In the genomic region with DNA sequence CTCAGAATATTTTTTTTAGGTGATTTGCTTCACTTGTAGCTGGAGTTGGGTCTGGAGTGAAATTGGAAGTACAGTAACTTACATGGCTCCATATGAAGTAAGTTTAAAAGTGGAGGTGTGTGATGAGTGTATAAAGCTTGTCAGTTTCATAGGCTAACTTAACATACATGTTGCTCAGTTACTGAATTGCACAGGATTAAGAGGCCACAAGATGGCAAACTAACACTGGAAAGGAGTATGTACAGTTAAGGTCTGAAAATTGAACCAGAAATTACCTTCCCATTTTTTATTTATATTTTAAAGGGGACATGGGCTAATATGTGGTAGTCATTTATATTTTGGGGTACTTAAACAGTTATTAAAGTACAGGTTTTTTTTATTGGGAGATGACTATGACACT, we compare ENCODE assay signal across 10 cellular contexts. TPM values are rescaled to one million over a fixed set of nuclear protein-coding genes. Genes with fewer than 3 reads are reported as not detected.
DNase-seq lines count a peak whose midpoint lies in the region; ATAC-seq and TF ChIP-seq lines count a peak whose summit lies in the region.
"Had no signal": no experiment of that assay in that cellular context is flagged by ENCODE, and none has a peak within 500 bp of the region (broad histone marks: within the 10 kb centered on the region; RNA-seq: fewer than 3 reads in every experiment).

No MANE protein-coding gene starts in this region.

- H3K27me3 ChIP-seq in Loucy (ENCODE audit: insufficient read depth, low read length, poor library complexity, severe bottlenecking): no peaks in the 10 kb centered on the region
- no peaks in the 10 kb centered on the region for H3K27me3 ChIP-seq in liver (ENCODE audit: control insufficient read depth in 4 of 4, insufficient read depth in 4 of 4, low read length in 3 of 4)
- no peaks in the 10 kb centered on the region for H3K27me3 ChIP-seq in upper lobe of left lung
- H3K27me3 ChIP-seq: dorsolateral prefrontal cortex, neutrophil had no signal

- H3K9me3 ChIP-seq in Loucy (ENCODE audit: insufficient read depth, low read depth, low read length) (no peaks in the 10 kb centered on the region), T-helper 17 cell (ENCODE audit: control insufficient read depth, low read length, poor library complexity, severe bottlenecking) (no peaks in the 10 kb centered on the region), liver (ENCODE audit: control insufficient read depth in 4 of 4, low read length in 3 of 4) (no peaks in the 10 kb centered on the region), upper lobe of left lung (no peaks in the 10 kb centered on the region)
- H3K9me3 ChIP-seq: neutrophil had no signal

- H3K9ac ChIP-seq in Loucy (ENCODE audit: low read depth, low read length, poor library complexity, severe bottlenecking): no peak overlapping the region
- no peak overlapping the region for H3K9ac ChIP-seq in liver (ENCODE audit: low read depth in 1 of 2, low read length in 2 of 2)

- H3K27ac Mint-ChIP-seq in T-helper 17 cell: peak overlapping the region; percentile 66

- peak; percentile 8 to 36 for TF ChIP-seq RAD21 in liver (IDR thresholded peaks at IDR 0.05)

- ATAC-seq in T-helper 17 cell (peak; percentile 47), upper lobe of left lung (ENCODE audit: low FRiP score in 2 of 2) (no peak)

- H3K4me3 Mint-ChIP-seq in T-helper 17 cell: no peak overlapping the region

- no peaks in the 10 kb centered on the region for H3K27me3 Mint-ChIP-seq in T-helper 17 cell

- no peak overlapping the region for H3K4me3 ChIP-seq in GM12865 (ENCODE audit: low read depth, low read length)
- no peak overlapping the region for H3K4me3 ChIP-seq in Loucy (ENCODE audit: low read length, poor library complexity, severe bottlenecking)
- H3K4me3 ChIP-seq in liver (ENCODE audit: low read depth in 1 of 3, low read length in 3 of 3): no peak overlapping the region
- no peak overlapping the region for H3K4me3 ChIP-seq in upper lobe of left lung
- H3K4me3 ChIP-seq: dorsolateral prefrontal cortex had no signal

- H3K27ac ChIP-seq in liver (ENCODE audit: low read depth in 1 of 2, low read length in 2 of 2) (no peak overlapping the region), upper lobe of left lung (no peak overlapping the region)
- H3K27ac ChIP-seq: dorsolateral prefrontal cortex, neutrophil had no signal

- H3K79me2 ChIP-seq in Loucy (ENCODE audit: insufficient read depth, low read length): no peaks in the 10 kb centered on the region

- no peaks in the 10 kb centered on the region for H3K9me2 ChIP-seq in Loucy (replicated peaks; ENCODE audit: low read depth, low read length)

- DNase-seq in GM12865 (ENCODE audit: low read depth): peak; percentile 31
- no peak for DNase-seq in T-helper 17 cell
- DNase-seq in ureter (ENCODE audit: low spot score): no peak
- no peak for DNase-seq in head of caudate nucleus
- no peak for DNase-seq in upper lobe of left lung
- DNase-seq: activated CD4-positive, alpha-beta T cell treated with anti-CD3 and anti-CD28 coated beads, Interleukin-2, amount 50 U/mL, for 1 hour; dorsolateral prefrontal cortex had no signal

- H3K4me2 ChIP-seq in Loucy (ENCODE audit: low read depth, low read length, poor library complexity, severe bottlenecking): no peak overlapping the region

- TF ChIP-seq CTCF in GM12865 (IDR thresholded peaks at IDR 0.05; ENCODE audit: insufficient read depth, low read depth, low read length, missing control alignments): no peak
- peak; percentile 54 for TF ChIP-seq CTCF in Loucy (conservative IDR thresholded peaks at IDR 0.05; ENCODE audit: low read length)
- TF ChIP-seq CTCF in liver (IDR thresholded peaks at IDR 0.05; ENCODE audit: low read depth, low read length, missing input control): peak; percentile 3
- no peak for TF ChIP-seq CTCF in upper lobe of left lung (IDR thresholded peaks at IDR 0.05)

- H4K20me1 ChIP-seq in Loucy (ENCODE audit: insufficient read depth, low read length, poor library complexity, severe bottlenecking): no peaks in the 10 kb centered on the region

- H3K4me1 ChIP-seq in Loucy (ENCODE audit: insufficient read depth, low read length, poor library complexity, severe bottlenecking): no peaks in the 10 kb centered on the region
- H3K4me1 ChIP-seq in liver (ENCODE audit: control insufficient read depth in 4 of 4, insufficient read depth in 4 of 4, low read length in 3 of 4): no peaks in the 10 kb centered on the region
- H3K4me1 ChIP-seq in upper lobe of left lung: no peaks in the 10 kb centered on the region

- no peak for TF ChIP-seq EP300 in upper lobe of left lung (IDR thresholded peaks at IDR 0.05)

- intact Hi-C loops in head of caudate nucleus (cut with DNase I): no loop called here

- no peak overlapping the region for H2AFZ ChIP-seq in Loucy (ENCODE audit: low read length)

- TF ChIP-seq POLR2A in upper lobe of left lung (IDR thresholded peaks at IDR 0.05): no peak

- H3F3A ChIP-seq in Loucy (ENCODE audit: low read depth): no peaks in the 10 kb centered on the region

- no peaks in the 10 kb centered on the region for H3K36me3 ChIP-seq in Loucy (ENCODE audit: insufficient read depth, low read length)
- no peaks in the 10 kb centered on the region for H3K36me3 ChIP-seq in liver (ENCODE audit: control insufficient read depth in 4 of 4, insufficient read depth in 3 of 4, low read depth in 1 of 4, low read length in 3 of 4)
- no peaks in the 10 kb centered on the region for H3K36me3 ChIP-seq in upper lobe of left lung
- H3K36me3 ChIP-seq: neutrophil had no signal

- H3K36me3 Mint-ChIP-seq in T-helper 17 cell (ENCODE audit: low read depth): no peaks in the 10 kb centered on the region

- peaks cover 18% of the 10 kb centered on the region for H3K4me1 Mint-ChIP-seq in T-helper 17 cell

TF ChIP-seq in liver, 16 proteins besides CTCF, POLR2A, EP300 and RAD21:
- TF ChIP-seq HNF4A (conservative IDR thresholded peaks at IDR 0.05): no peak
- no peak for TF ChIP-seq HNF4G (IDR thresholded peaks at IDR 0.05)
- no peak for TF ChIP-seq RXRA (IDR thresholded peaks at IDR 0.05)
- TF ChIP-seq FOXA2 (IDR thresholded peaks at IDR 0.05): no peak
- no peak for TF ChIP-seq YY1 (IDR thresholded peaks at IDR 0.05)
- no peak for TF ChIP-seq JUND (IDR thresholded peaks at IDR 0.05)
- no peak for TF ChIP-seq FOXA1 (IDR thresholded peaks at IDR 0.05)
- TF ChIP-seq, protein P1, sequence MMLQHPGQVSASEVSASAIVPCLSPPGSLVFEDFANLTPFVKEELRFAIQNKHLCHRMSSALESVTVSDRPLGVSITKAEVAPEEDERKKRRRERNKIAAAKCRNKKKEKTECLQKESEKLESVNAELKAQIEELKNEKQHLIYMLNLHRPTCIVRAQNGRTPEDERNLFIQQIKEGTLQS (IDR thresholded peaks at IDR 0.05): no peak
- no peak for TF ChIP-seq REST (IDR thresholded peaks at IDR 0.05)
- TF ChIP-seq NR2F2 (IDR thresholded peaks at IDR 0.05): no peak
- no peak for TF ChIP-seq GABPA (IDR thresholded peaks at IDR 0.05 in 1 of 2, conservative IDR thresholded peaks at IDR 0.05 in 1 of 2)
- no peak for TF ChIP-seq EGR1 (IDR thresholded peaks at IDR 0.05; ENCODE audit: low read depth in 2 of 2)

RNA-seq across cellular contexts. Expression of gene SMIM8, which starts 45.3 kb away (rescaled TPM):
- total RNA-seq in T-helper 17 cell (1 to 10 TPM; 5.8 to 7.0 TPM), liver (1 to 10 TPM; 4.6 to 6.1 TPM), ureter (13.1 TPM), upper lobe of left lung (10 to 100 TPM in 3 of 6 donors, 1 to 10 TPM in 3; 4.6 to 19.3 (median 9.3) TPM)
- 1 to 10 TPM; 2.3 to 5.9 TPM for polyA plus RNA-seq in liver

RNA-seq across cellular contexts. Expression of gene GJB7, which starts 52.0 kb away (rescaled TPM):
- total RNA-seq in T-helper 17 cell (not detected), liver (not detected), ureter (0.31 TPM), upper lobe of left lung (under 1 TPM in 4 of 6 donors, not detected in 2; 0.30 to 0.49 (median 0.45) TPM)
- polyA plus RNA-seq in liver: under 1 TPM in 1 of 2 donors, not detected in 1; 0.32 TPM

Comparison
In these comparisons a context has a peak if more than half of its experiments do, and no peak if none do; other contexts are left out.
1. CTCF ChIP-seq: peak in Loucy (single experiment) and liver (single experiment); none in GM12865 (single experiment) and upper lobe of left lung (0 of 6).